ENCODE assay signal across 20 cellular contexts in genomic region chr19:16265890-16266585, GRCh38. TPM values are rescaled to one million over a fixed set of nuclear protein-coding genes. Genes with fewer than 3 reads are reported as not detected.
DNase-seq lines count a peak whose midpoint lies in the region; ATAC-seq lines count a peak whose summit lies in the region.
"Had no signal": no experiment of that assay in that cellular context is flagged by ENCODE, and none has a peak within 500 bp of the region (broad histone marks: within the 10 kb centered on the region; RNA-seq: fewer than 3 reads in every experiment).

No MANE protein-coding gene starts in this region.

- no peak overlapping the region for H3K27ac ChIP-seq in CD4-positive, CD25-positive, alpha-beta regulatory T cell (ENCODE audit: insufficient read depth, low read length, poor library complexity, severe bottlenecking)
- H3K27ac ChIP-seq in CD4-positive, alpha-beta memory T cell (ENCODE audit: low read depth, low read length) = peak overlapping the region; percentile 33
- H3K27ac ChIP-seq: C4-2B, pancreas, right atrium auricular region, SJCRH30, upper lobe of left lung had no signal

- H3K9me3 Mint-ChIP-seq in CD4-positive, CD25-positive, alpha-beta regulatory T cell = peaks cover 0 to 2% (median 0%) of the 10 kb centered on the region in 7 donors
- H3K9me3 Mint-ChIP-seq in CD4-positive, alpha-beta memory T cell = peaks cover 0 to 3% (median 0%) of the 10 kb centered on the region in 8 donors
- H3K9me3 Mint-ChIP-seq in activated T-helper 17 cell treated with anti-CD3 and anti-CD28 coated beads, Interleukin-2, amount 50 U/mL, for 72 hours = no peaks in the 10 kb centered on the region
- H3K9me3 Mint-ChIP-seq in memory B cell = peaks cover 4% of the 10 kb centered on the region
- H3K9me3 Mint-ChIP-seq: activated naive CD4-positive, alpha-beta T cell treated with anti-CD3 and anti-CD28 coated beads, Interleukin-2, amount 50 U/mL, for 72 hours had no signal

- no peak for DNase-seq in CD4-positive, CD25-positive, alpha-beta regulatory T cell
- no peak for DNase-seq in CD4-positive, alpha-beta memory T cell
- DNase-seq in memory B cell (ENCODE audit: low spot score in 2 of 2) (no peak), SHP77 treated with DMSO at 0.1 percent for 48 hours (lab: John Stamatoyannopoulos, UW) (no peak), SIG-M5 treated with dmso at 0.1 percent for 504 hours (lab: John Stamatoyannopoulos, UW; ENCODE audit: unreplicated experiment) (no peak)
- DNase-seq: left ventricle myocardium superior, midbrain, NCI-H1417, NCI-H2029 treated with DMSO at 0.1 percent for 48 hours, NCI-H226, pancreas, SJCRH30, substantia nigra, upper lobe of left lung had no signal

- POLR2A ChIA-PET in CD4-positive, alpha-beta memory T cell (lab: Charles Lee; ENCODE audit: partially characterized antibody) = interaction anchor here (0.5 to 17.7 kb wide), 13 partner anchors 7 to 117 kb away, joined by 3 to 342 read pairs (median 4); partner anchors contain the start of genes AP1M1 and KLF2

- CTCF ChIA-PET in CD4-positive, alpha-beta memory T cell (lab: Charles Lee; ENCODE audit: partially characterized antibody) = interaction anchor here (2.0 to 4.9 kb wide), 2 partner anchors 19 to 117 kb away, joined by 10 to 36 read pairs; no protein-coding TSS in a partner anchor

- peaks cover 7% of the 10 kb centered on the region for H3K27me3 Mint-ChIP-seq in CD4-positive, CD25-positive, alpha-beta regulatory T cell
- no peaks in the 10 kb centered on the region for H3K27me3 Mint-ChIP-seq in CD4-positive, alpha-beta memory T cell
- no peaks in the 10 kb centered on the region for H3K27me3 Mint-ChIP-seq in activated T-helper 17 cell treated with anti-CD3 and anti-CD28 coated beads, Interleukin-2, amount 50 U/mL, for 72 hours
- no peaks in the 10 kb centered on the region for H3K27me3 Mint-ChIP-seq in memory B cell

- no peaks in the 10 kb centered on the region for H3K36me3 ChIP-seq in CD4-positive, CD25-positive, alpha-beta regulatory T cell (ENCODE audit: control insufficient read depth, insufficient read depth, low read length)
- H3K36me3 ChIP-seq in CD4-positive, alpha-beta memory T cell (ENCODE audit: insufficient read depth, low read length) = no peaks in the 10 kb centered on the region
- H3K36me3 ChIP-seq: pancreas, right atrium auricular region, SJCRH30, upper lobe of left lung had no signal

- no peak overlapping the region for H3K4me3 ChIP-seq in CD4-positive, CD25-positive, alpha-beta regulatory T cell (ENCODE audit: low read depth, low read length)
- peak overlapping the region in 1 of 2 donors; percentile 14 for H3K4me3 ChIP-seq in CD4-positive, alpha-beta memory T cell (ENCODE audit: low read length in 2 of 2)
- H3K4me3 ChIP-seq: pancreas, right atrium auricular region, SJCRH30, upper lobe of left lung had no signal

- no peak for ATAC-seq in CD4-positive, CD25-positive, alpha-beta regulatory T cell (ENCODE audit: low read depth in 2 of 2)
- ATAC-seq in activated T-helper 17 cell treated with anti-CD3 and anti-CD28 coated beads, Interleukin-2, amount 50 U/mL, for 72 hours (replicated peaks) = no peak
- ATAC-seq in memory B cell (ENCODE audit: low read depth) (no peak), GM19035 (IDR thresholded peaks at IDR 0.05; ENCODE audit: unreplicated experiment) (no peak)
- ATAC-seq: left ventricle myocardium superior, pancreas had no signal

- H3K27me3 ChIP-seq in CD4-positive, CD25-positive, alpha-beta regulatory T cell (ENCODE audit: control insufficient read depth, insufficient read depth, low read length) = no peaks in the 10 kb centered on the region
- H3K27me3 ChIP-seq in CD4-positive, alpha-beta memory T cell (ENCODE audit: insufficient read depth, low read length) = no peaks in the 10 kb centered on the region
- H3K27me3 ChIP-seq: pancreas, right atrium auricular region, upper lobe of left lung had no signal

- no peaks in the 10 kb centered on the region for H3K36me3 Mint-ChIP-seq in CD4-positive, CD25-positive, alpha-beta regulatory T cell
- H3K36me3 Mint-ChIP-seq in CD4-positive, alpha-beta memory T cell = no peaks in the 10 kb centered on the region
- H3K36me3 Mint-ChIP-seq in activated T-helper 17 cell treated with anti-CD3 and anti-CD28 coated beads, Interleukin-2, amount 50 U/mL, for 72 hours (ENCODE audit: low read depth) = no peaks in the 10 kb centered on the region
- H3K36me3 Mint-ChIP-seq in memory B cell = no peaks in the 10 kb centered on the region
- H3K36me3 Mint-ChIP-seq: activated naive CD4-positive, alpha-beta T cell treated with anti-CD3 and anti-CD28 coated beads, Interleukin-2, amount 50 U/mL, for 72 hours had no signal

- intact Hi-C loops in CD4-positive, alpha-beta memory T cell (cut with micrococcal nuclease) = loop anchor here (5.0 kb wide), 1 partner anchor 56 kb away; the partner anchor contains the start of gene KLF2

- peak overlapping the region; percentile 85 to 93 (median 92) for H3K27ac Mint-ChIP-seq in CD4-positive, CD25-positive, alpha-beta regulatory T cell
- peak overlapping the region; percentile 84 to 93 (median 89) for H3K27ac Mint-ChIP-seq in CD4-positive, alpha-beta memory T cell
- peak overlapping the region; percentile 56 for H3K27ac Mint-ChIP-seq in activated T-helper 17 cell treated with anti-CD3 and anti-CD28 coated beads, Interleukin-2, amount 50 U/mL, for 72 hours
- peak overlapping the region; percentile 95 for H3K27ac Mint-ChIP-seq in memory B cell
- H3K27ac Mint-ChIP-seq: activated naive CD4-positive, alpha-beta T cell treated with anti-CD3 and anti-CD28 coated beads, Interleukin-2, amount 50 U/mL, for 72 hours; nephron had no signal

- H3K4me3 Mint-ChIP-seq in CD4-positive, CD25-positive, alpha-beta regulatory T cell = peak overlapping the region; percentile 60 to 76 (median 74)
- H3K4me3 Mint-ChIP-seq in CD4-positive, alpha-beta memory T cell = peak overlapping the region in 7 of 8 donors; percentile 21 to 79 (median 67)
- peak overlapping the region; percentile 34 for H3K4me3 Mint-ChIP-seq in activated T-helper 17 cell treated with anti-CD3 and anti-CD28 coated beads, Interleukin-2, amount 50 U/mL, for 72 hours
- H3K4me3 Mint-ChIP-seq in memory B cell = no peak overlapping the region
- H3K4me3 Mint-ChIP-seq: nephron had no signal

- H3K4me1 Mint-ChIP-seq in CD4-positive, CD25-positive, alpha-beta regulatory T cell = peaks cover 5 to 67% (median 44%) of the 10 kb centered on the region in 4 donors
- peaks cover 44 to 74% (median 58%) of the 10 kb centered on the region in 4 donors for H3K4me1 Mint-ChIP-seq in CD4-positive, alpha-beta memory T cell
- H3K4me1 Mint-ChIP-seq in activated T-helper 17 cell treated with anti-CD3 and anti-CD28 coated beads, Interleukin-2, amount 50 U/mL, for 72 hours = peaks cover 26% of the 10 kb centered on the region
- peaks cover 44% of the 10 kb centered on the region for H3K4me1 Mint-ChIP-seq in memory B cell

- H3K9me3 ChIP-seq in CD4-positive, CD25-positive, alpha-beta regulatory T cell (ENCODE audit: control insufficient read depth in 2 of 2, low read length in 2 of 2) = no peaks in the 10 kb centered on the region
- H3K9me3 ChIP-seq in CD4-positive, alpha-beta memory T cell (ENCODE audit: control insufficient read depth in 1 of 2, low read length in 2 of 2) = no peaks in the 10 kb centered on the region
- H3K9me3 ChIP-seq: pancreas, right atrium auricular region, SJCRH30, upper lobe of left lung had no signal

- peaks cover 57% of the 10 kb centered on the region for H3K4me1 ChIP-seq in CD4-positive, CD25-positive, alpha-beta regulatory T cell (ENCODE audit: control insufficient read depth, insufficient read depth, low read length, poor library complexity, severe bottlenecking)
- peaks cover 64% of the 10 kb centered on the region for H3K4me1 ChIP-seq in CD4-positive, alpha-beta memory T cell (ENCODE audit: insufficient read depth, low read length)
- H3K4me1 ChIP-seq: SJCRH30 had no signal

RNA-seq across cellular contexts. Expression of gene KLF2, which starts 58.6 kb away (rescaled TPM):
- 725 TPM for total RNA-seq in CD4-positive, CD25-positive, alpha-beta regulatory T cell
- 100 to 1,000 TPM in 2 of 4 donors, 10 to 100 TPM in 2; 95.1 to 139 (median 118) TPM for polyA plus RNA-seq in CD4-positive, CD25-positive, alpha-beta regulatory T cell
- total RNA-seq in CD4-positive, alpha-beta memory T cell = 100 to 1,000 TPM; 425 to 437 TPM
- polyA plus RNA-seq in CD4-positive, alpha-beta memory T cell = 100 to 1,000 TPM; 120 to 300 TPM
- total RNA-seq in activated T-helper 17 cell treated with anti-CD3 and anti-CD28 coated beads, Interleukin-2, amount 50 U/mL, for 72 hours = 1 to 10 TPM; 1.9 to 9.9 TPM

Comparison
In these comparisons a context has a peak if more than half of its experiments do, and no peak if none do; other contexts are left out.
1. RNA of gene KLF2, which starts 58.6 kb away (total RNA-seq): 725 TPM in CD4-positive, CD25-positive, alpha-beta regulatory T cell (single experiment) and 425 to 437 TPM in CD4-positive, alpha-beta memory T cell; 1.9 to 9.9 TPM in activated T-helper 17 cell treated with anti-CD3 and anti-CD28 coated beads, Interleukin-2, amount 50 U/mL, for 72 hours; every median in the first group is over 10 times any median in the second.
2. Peak in every context shown above with its lines, with median percentiles within 50 percentile points of each other: H3K27ac Mint-ChIP-seq.